Comparison of ENCODE assay signal across 1 cellular context in genomic region chr6:45496085-45496433, GRCh38.
TF ChIP-seq lines count a peak whose summit lies in the region.

No MANE protein-coding gene starts in this region.

TF ChIP-seq in K562, 482 proteins besides CTCF, POLR2A, EP300 and RAD21 (continued from another document):
- no peak for TF ChIP-seq FOXP4 (CRISPR knock-in tag; IDR thresholded peaks at IDR 0.05; ENCODE audit: borderline replicate concordance)
- TF ChIP-seq RCOR1 (IDR thresholded peaks at IDR 0.05; ENCODE audit: borderline replicate concordance in 1 of 2, low read depth in 2 of 2, low read length in 2 of 2) = no peak
- TF ChIP-seq ZNF146 (CRISPR knock-in tag; IDR thresholded peaks at IDR 0.05; ENCODE audit: unreplicated experiment) = no peak
- TF ChIP-seq YBX1 (IDR thresholded peaks at IDR 0.05) = no peak
- TF ChIP-seq LCOR (CRISPR knock-in tag; IDR thresholded peaks at IDR 0.05) = no peak
- TF ChIP-seq MBD2 (IDR thresholded peaks at IDR 0.05; ENCODE audit: borderline replicate concordance, low read depth) = no peak
- TF ChIP-seq CAMTA2 (CRISPR knock-in tag; conservative IDR thresholded peaks at IDR 0.05) = no peak
- no peak for TF ChIP-seq BCL6 (CRISPR knock-in tag; IDR thresholded peaks at IDR 0.05)
- no peak for TF ChIP-seq ZNF143 (CRISPR knock-in tag; IDR thresholded peaks at IDR 0.05)
- no peak for TF ChIP-seq FOXP1 (CRISPR knock-in tag; IDR thresholded peaks at IDR 0.05)
- no peak for TF ChIP-seq LARP7 (IDR thresholded peaks at IDR 0.05)
- TF ChIP-seq ELF2 (CRISPR knock-in tag; IDR thresholded peaks at IDR 0.05) = no peak
- TF ChIP-seq MAFF (IDR thresholded peaks at IDR 0.05; ENCODE audit: low read length) = peak; percentile 80
- TF ChIP-seq CBFA2T3 (IDR thresholded peaks at IDR 0.05) = 0 out of 2 replicates have a peak, but pooled peaks have one; percentile 12
- TF ChIP-seq RBM14 (IDR thresholded peaks at IDR 0.05; ENCODE audit: borderline replicate concordance, insufficient read depth, low read depth, low read length) = no peak
- TF ChIP-seq NR1H2 (CRISPR knock-in tag; IDR thresholded peaks at IDR 0.05) = no peak
- no peak for TF ChIP-seq PHTF2 (CRISPR knock-in tag; IDR thresholded peaks at IDR 0.05)
- no peak for TF ChIP-seq EZH2 (IDR thresholded peaks at IDR 0.05; ENCODE audit: borderline replicate concordance, low read depth, low read length)
- no peak for TF ChIP-seq HNRNPK (IDR thresholded peaks at IDR 0.05; ENCODE audit: low read depth, low read length, poor library complexity, severe bottlenecking)
- no peak for TF ChIP-seq SMARCC2 (IDR thresholded peaks at IDR 0.05; ENCODE audit: low read depth)
- TF ChIP-seq ZNF431 (CRISPR knock-in tag; IDR thresholded peaks at IDR 0.05) = no peak
- TF ChIP-seq MED1 (CRISPR knock-in tag; IDR thresholded peaks at IDR 0.05; ENCODE audit: borderline replicate concordance) = no peak
- TF ChIP-seq KLF6 (CRISPR knock-in tag; IDR thresholded peaks at IDR 0.05; ENCODE audit: borderline replicate concordance) = no peak
- no peak for TF ChIP-seq CCAR2 (IDR thresholded peaks at IDR 0.05; ENCODE audit: low read depth, low read length)
- TF ChIP-seq C11orf30 (IDR thresholded peaks at IDR 0.05; ENCODE audit: low read depth) = peak; percentile 86
- no peak for TF ChIP-seq ZNF436 (CRISPR knock-in tag; IDR thresholded peaks at IDR 0.05)
- no peak for TF ChIP-seq HNRNPUL1 (IDR thresholded peaks at IDR 0.05; ENCODE audit: low read length)
- no peak for TF ChIP-seq TCF15 (CRISPR knock-in tag; IDR thresholded peaks at IDR 0.05)
- TF ChIP-seq ESRRA (IDR thresholded peaks at IDR 0.05; ENCODE audit: borderline replicate concordance, low read depth) = no peak
- no peak for TF ChIP-seq ZC3H8 (IDR thresholded peaks at IDR 0.05)
- no peak for TF ChIP-seq GTF2B (IDR thresholded peaks at IDR 0.05; ENCODE audit: extremely low read depth, insufficient read length)
- TF ChIP-seq ZNF316 (IDR thresholded peaks at IDR 0.05) = peak; percentile 85
- no peak for TF ChIP-seq ZNF740 (CRISPR knock-in tag; IDR thresholded peaks at IDR 0.05)
- TF ChIP-seq ZNF740 (tag; IDR thresholded peaks at IDR 0.05) = no peak
- no peak for TF ChIP-seq ZNF707 (CRISPR knock-in tag; conservative IDR thresholded peaks at IDR 0.05)
- TF ChIP-seq NR2C1 (IDR thresholded peaks at IDR 0.05) = no peak
- no peak for TF ChIP-seq NR2C1 (tag; IDR thresholded peaks at IDR 0.05)
- no peak for TF ChIP-seq PML (IDR thresholded peaks at IDR 0.05; ENCODE audit: low read length)
- TF ChIP-seq CTCFL (IDR thresholded peaks at IDR 0.05; ENCODE audit: borderline replicate concordance, insufficient read depth, low read depth, low read length, poor library complexity, severe bottlenecking) = no peak
- TF ChIP-seq RFX5 (IDR thresholded peaks at IDR 0.05; ENCODE audit: low read depth, low read length) = no peak
- no peak for TF ChIP-seq USF1 (CRISPR knock-in tag; IDR thresholded peaks at IDR 0.05)
- no peak for TF ChIP-seq ETV1 (tag; conservative IDR thresholded peaks at IDR 0.05; ENCODE audit: low read depth)
- no peak for TF ChIP-seq ZBTB5 (IDR thresholded peaks at IDR 0.05)
- no peak for TF ChIP-seq DNMT1 (IDR thresholded peaks at IDR 0.05)
- TF ChIP-seq ZMIZ1 (IDR thresholded peaks at IDR 0.05; ENCODE audit: low read depth in 2 of 2, low read length in 2 of 2) = no peak
- TF ChIP-seq GATA2 (CRISPR knock-in tag; IDR thresholded peaks at IDR 0.05) = no peak
- TF ChIP-seq ZNF766 (CRISPR knock-in tag; conservative IDR thresholded peaks at IDR 0.05) = peak; percentile 9; the same call in 1 of the 2 replicates
- TF ChIP-seq SREBF1 (IDR thresholded peaks at IDR 0.05; ENCODE audit: borderline replicate concordance, low read depth, low read length) = no peak
- no peak for TF ChIP-seq ZNF77 (CRISPR knock-in tag; IDR thresholded peaks at IDR 0.05)
- TF ChIP-seq STAG1 (CRISPR knock-in tag; IDR thresholded peaks at IDR 0.05; ENCODE audit: borderline replicate concordance) = no peak
- TF ChIP-seq RFX1 (IDR thresholded peaks at IDR 0.05) = no peak
- no peak for TF ChIP-seq GTF2F1 (IDR thresholded peaks at IDR 0.05; ENCODE audit: low read depth, low read length)
- no peak for TF ChIP-seq ARID3B (CRISPR knock-in tag; IDR thresholded peaks at IDR 0.05; ENCODE audit: borderline replicate concordance)
- no peak for TF ChIP-seq XRCC4 (IDR thresholded peaks at IDR 0.05; ENCODE audit: extremely low read depth, insufficient read depth, insufficient read length)
- TF ChIP-seq ZNF778 (CRISPR knock-in tag; IDR thresholded peaks at IDR 0.05) = no peak
- TF ChIP-seq MAFG (tag; conservative IDR thresholded peaks at IDR 0.05) = peak; percentile 80
- TF ChIP-seq MAFK (IDR thresholded peaks at IDR 0.05; ENCODE audit: low read length) = peak; percentile 80
- no peak for TF ChIP-seq FOXO4 (CRISPR knock-in tag; IDR thresholded peaks at IDR 0.05)
- TF ChIP-seq KHSRP (IDR thresholded peaks at IDR 0.05) = no peak
- TF ChIP-seq TAL1 (IDR thresholded peaks at IDR 0.05) = no peak
TF ChIP-seq in K562: peak in this region for 9.
